In the genomic region with DNA sequence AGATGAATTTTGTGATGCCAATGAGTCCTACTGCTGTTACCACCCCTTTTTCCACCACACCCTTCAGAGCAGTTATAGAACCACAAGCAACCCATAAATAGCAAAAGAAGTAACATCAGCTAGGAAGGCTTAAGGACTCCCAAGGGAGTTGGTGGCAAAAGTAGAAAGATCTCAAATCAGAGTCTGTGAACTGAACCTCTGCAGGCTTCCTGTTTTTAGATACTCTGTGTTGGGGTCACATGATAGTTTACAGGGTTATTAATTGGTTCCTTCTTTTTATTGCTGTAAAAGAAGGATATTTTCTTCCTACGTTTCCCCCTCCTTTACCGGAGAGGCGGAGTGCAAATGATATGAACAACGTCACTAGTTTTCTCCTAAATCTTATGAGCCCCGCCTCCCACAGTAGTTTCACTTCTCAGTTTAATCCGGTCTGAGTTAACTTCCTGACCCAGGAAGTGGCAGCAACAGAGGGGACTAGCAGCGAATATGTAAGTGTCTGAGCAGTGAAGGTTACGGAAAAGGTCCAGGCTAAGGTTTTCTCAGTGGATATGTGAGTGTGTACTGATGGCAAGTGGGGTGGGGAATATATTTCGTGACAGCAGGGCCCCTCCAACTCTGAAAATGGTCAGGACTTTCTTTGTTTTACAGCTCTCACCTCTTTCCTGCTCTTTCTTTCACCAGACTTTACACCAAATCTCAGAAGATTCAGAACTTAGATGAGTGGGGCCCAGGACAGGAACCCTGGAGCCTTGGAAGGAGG, we compare ENCODE assay signal across 1 cellular context.
TF ChIP-seq lines count a peak whose summit lies in the region.

A gene with protein sequence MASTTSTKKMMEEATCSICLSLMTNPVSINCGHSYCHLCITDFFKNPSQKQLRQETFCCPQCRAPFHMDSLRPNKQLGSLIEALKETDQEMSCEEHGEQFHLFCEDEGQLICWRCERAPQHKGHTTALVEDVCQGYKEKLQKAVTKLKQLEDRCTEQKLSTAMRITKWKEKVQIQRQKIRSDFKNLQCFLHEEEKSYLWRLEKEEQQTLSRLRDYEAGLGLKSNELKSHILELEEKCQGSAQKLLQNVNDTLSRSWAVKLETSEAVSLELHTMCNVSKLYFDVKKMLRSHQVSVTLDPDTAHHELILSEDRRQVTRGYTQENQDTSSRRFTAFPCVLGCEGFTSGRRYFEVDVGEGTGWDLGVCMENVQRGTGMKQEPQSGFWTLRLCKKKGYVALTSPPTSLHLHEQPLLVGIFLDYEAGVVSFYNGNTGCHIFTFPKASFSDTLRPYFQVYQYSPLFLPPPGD (plus strand): TSS at position 435 of the 760 bp plus-strand sequence. CDS start 3,721 bp downstream, outside the sequence.

TF ChIP-seq in K562, 482 proteins besides CTCF, POLR2A, EP300 and RAD21 (continued from another document and continues in another):
- TF ChIP-seq BMI1 (IDR thresholded peaks at IDR 0.05; ENCODE audit: low read length): no peak
- TF ChIP-seq POLR2H (tag; IDR thresholded peaks at IDR 0.05; ENCODE audit: low read depth): peak; percentile 94
- no peak for TF ChIP-seq PHF20 (IDR thresholded peaks at IDR 0.05; ENCODE audit: partially characterized antibody)
- TF ChIP-seq SP2 (IDR thresholded peaks at IDR 0.05; ENCODE audit: extremely low read depth, low read depth, low read length, poor library complexity, severe bottlenecking): no peak
- no peak for TF ChIP-seq YBX1 (IDR thresholded peaks at IDR 0.05)
- no peak for TF ChIP-seq FOXJ2 (tag; IDR thresholded peaks at IDR 0.05)
- TF ChIP-seq, protein P1, sequence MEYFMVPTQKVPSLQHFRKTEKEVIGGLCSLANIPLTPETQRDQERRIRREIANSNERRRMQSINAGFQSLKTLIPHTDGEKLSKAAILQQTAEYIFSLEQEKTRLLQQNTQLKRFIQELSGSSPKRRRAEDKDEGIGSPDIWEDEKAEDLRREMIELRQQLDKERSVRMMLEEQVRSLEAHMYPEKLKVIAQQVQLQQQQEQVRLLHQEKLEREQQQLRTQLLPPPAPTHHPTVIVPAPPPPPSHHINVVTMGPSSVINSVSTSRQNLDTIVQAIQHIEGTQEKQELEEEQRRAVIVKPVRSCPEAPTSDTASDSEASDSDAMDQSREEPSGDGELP (CRISPR knock-in tag; IDR thresholded peaks at IDR 0.05; ENCODE audit: borderline replicate concordance): no peak
- TF ChIP-seq XRCC3 (IDR thresholded peaks at IDR 0.05): no peak
- no peak for TF ChIP-seq ZFP1 (CRISPR knock-in tag; IDR thresholded peaks at IDR 0.05)
- no peak for TF ChIP-seq CBFB (CRISPR knock-in tag; IDR thresholded peaks at IDR 0.05)
- TF ChIP-seq NUFIP1 (IDR thresholded peaks at IDR 0.05; ENCODE audit: partially characterized antibody): no peak
- TF ChIP-seq, protein P2, sequence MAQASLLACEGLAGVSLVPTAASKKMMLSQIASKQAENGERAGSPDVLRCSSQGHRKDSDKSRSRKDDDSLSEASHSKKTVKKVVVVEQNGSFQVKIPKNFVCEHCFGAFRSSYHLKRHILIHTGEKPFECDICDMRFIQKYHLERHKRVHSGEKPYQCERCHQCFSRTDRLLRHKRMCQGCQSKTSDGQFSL (CRISPR knock-in tag; IDR thresholded peaks at IDR 0.05): no peak
- TF ChIP-seq, protein P2 (tag; IDR thresholded peaks at IDR 0.05): no peak
- no peak for TF ChIP-seq MEF2A (IDR thresholded peaks at IDR 0.05; ENCODE audit: control insufficient read depth, low read depth, low read length)
- peak; percentile 39; the same call in 1 of the 2 replicates for TF ChIP-seq ARID1B (IDR thresholded peaks at IDR 0.05)
- TF ChIP-seq, protein P3, sequence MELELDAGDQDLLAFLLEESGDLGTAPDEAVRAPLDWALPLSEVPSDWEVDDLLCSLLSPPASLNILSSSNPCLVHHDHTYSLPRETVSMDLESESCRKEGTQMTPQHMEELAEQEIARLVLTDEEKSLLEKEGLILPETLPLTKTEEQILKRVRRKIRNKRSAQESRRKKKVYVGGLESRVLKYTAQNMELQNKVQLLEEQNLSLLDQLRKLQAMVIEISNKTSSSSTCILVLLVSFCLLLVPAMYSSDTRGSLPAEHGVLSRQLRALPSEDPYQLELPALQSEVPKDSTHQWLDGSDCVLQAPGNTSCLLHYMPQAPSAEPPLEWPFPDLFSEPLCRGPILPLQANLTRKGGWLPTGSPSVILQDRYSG (tag; conservative IDR thresholded peaks at IDR 0.05; ENCODE audit: low read depth): no peak
- TF ChIP-seq HDAC2 (IDR thresholded peaks at IDR 0.05): peak; percentile 43; the same call in 1 of the 2 replicates
- no peak for TF ChIP-seq JUN (IDR thresholded peaks at IDR 0.05; ENCODE audit: borderline replicate concordance, low read depth, low read length)
- TF ChIP-seq JUN (CRISPR knock-in tag; IDR thresholded peaks at IDR 0.05; ENCODE audit: borderline replicate concordance): no peak
- no peak for TF ChIP-seq DIDO1 (tag; IDR thresholded peaks at IDR 0.05; ENCODE audit: low read depth)
- TF ChIP-seq BCOR (IDR thresholded peaks at IDR 0.05): no peak
- no peak for TF ChIP-seq NONO (IDR thresholded peaks at IDR 0.05; ENCODE audit: low read depth in 2 of 2, low read length in 1 of 2)
- no peak for TF ChIP-seq ETV6 (IDR thresholded peaks at IDR 0.05; ENCODE audit: borderline replicate concordance in 1 of 2, low read depth in 2 of 2, low read length in 1 of 2)
- no peak for TF ChIP-seq ETV6 (CRISPR knock-in tag; IDR thresholded peaks at IDR 0.05; ENCODE audit: borderline replicate concordance)
- TF ChIP-seq, protein P4, sequence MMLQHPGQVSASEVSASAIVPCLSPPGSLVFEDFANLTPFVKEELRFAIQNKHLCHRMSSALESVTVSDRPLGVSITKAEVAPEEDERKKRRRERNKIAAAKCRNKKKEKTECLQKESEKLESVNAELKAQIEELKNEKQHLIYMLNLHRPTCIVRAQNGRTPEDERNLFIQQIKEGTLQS (IDR thresholded peaks at IDR 0.05): no peak
- TF ChIP-seq, protein P4 (CRISPR knock-in tag; conservative IDR thresholded peaks at IDR 0.05): no peak
- TF ChIP-seq GATA2 (CRISPR knock-in tag; IDR thresholded peaks at IDR 0.05): no peak
- no peak for TF ChIP-seq NCOA1 (IDR thresholded peaks at IDR 0.05; ENCODE audit: low read depth)
- TF ChIP-seq ASH1L (IDR thresholded peaks at IDR 0.05; ENCODE audit: borderline replicate concordance, low read depth, partially characterized antibody): no peak
- no peak for TF ChIP-seq NEUROD1 (IDR thresholded peaks at IDR 0.05; ENCODE audit: borderline replicate concordance, low read depth, low read length, partially characterized antibody)
- TF ChIP-seq XRCC5 (IDR thresholded peaks at IDR 0.05; ENCODE audit: low read depth, low read length): no peak
- peak; percentile 59 for TF ChIP-seq ZFX (CRISPR knock-in tag; IDR thresholded peaks at IDR 0.05)
- TF ChIP-seq, protein P5, sequence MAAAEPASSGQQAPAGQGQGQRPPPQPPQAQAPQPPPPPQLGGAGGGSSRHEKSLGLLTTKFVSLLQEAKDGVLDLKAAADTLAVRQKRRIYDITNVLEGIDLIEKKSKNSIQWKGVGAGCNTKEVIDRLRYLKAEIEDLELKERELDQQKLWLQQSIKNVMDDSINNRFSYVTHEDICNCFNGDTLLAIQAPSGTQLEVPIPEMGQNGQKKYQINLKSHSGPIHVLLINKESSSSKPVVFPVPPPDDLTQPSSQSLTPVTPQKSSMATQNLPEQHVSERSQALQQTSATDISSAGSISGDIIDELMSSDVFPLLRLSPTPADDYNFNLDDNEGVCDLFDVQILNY (CRISPR knock-in tag; IDR thresholded peaks at IDR 0.05): no peak
- peak; percentile 93 for TF ChIP-seq KDM5B (IDR thresholded peaks at IDR 0.05; ENCODE audit: insufficient replicate concordance, low read depth, low read length)
- TF ChIP-seq EHMT2 (IDR thresholded peaks at IDR 0.05): no peak
- peak; percentile 93 for TF ChIP-seq SPI1 (IDR thresholded peaks at IDR 0.05; ENCODE audit: borderline replicate concordance, low read depth, low read length)
- TF ChIP-seq ZNF778 (CRISPR knock-in tag; IDR thresholded peaks at IDR 0.05): no peak
- TF ChIP-seq, protein P6, sequence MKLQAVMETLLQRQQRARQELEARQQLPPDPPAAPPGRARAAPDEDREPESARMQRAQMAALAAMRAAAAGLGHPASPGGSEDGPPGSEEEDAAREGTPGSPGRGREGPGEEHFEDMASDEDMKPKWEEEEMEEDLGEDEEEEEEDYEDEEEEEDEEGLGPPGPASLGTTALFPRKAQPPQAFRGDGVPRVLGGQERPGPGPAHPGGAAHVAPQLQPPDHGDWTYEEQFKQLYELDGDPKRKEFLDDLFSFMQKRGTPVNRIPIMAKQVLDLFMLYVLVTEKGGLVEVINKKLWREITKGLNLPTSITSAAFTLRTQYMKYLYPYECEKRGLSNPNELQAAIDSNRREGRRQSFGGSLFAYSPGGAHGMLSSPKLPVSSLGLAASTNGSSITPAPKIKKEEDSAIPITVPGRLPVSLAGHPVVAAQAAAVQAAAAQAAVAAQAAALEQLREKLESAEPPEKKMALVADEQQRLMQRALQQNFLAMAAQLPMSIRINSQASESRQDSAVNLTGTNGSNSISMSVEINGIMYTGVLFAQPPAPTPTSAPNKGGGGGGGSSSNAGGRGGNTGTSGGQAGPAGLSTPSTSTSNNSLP (IDR thresholded peaks at IDR 0.05; ENCODE audit: borderline replicate concordance, low read depth, low read length): peak; percentile 79
- TF ChIP-seq ZNF165 (CRISPR knock-in tag; IDR thresholded peaks at IDR 0.05; ENCODE audit: borderline replicate concordance): no peak
- no peak for TF ChIP-seq HSF4 (CRISPR knock-in tag; IDR thresholded peaks at IDR 0.05; ENCODE audit: borderline replicate concordance)
- no peak for TF ChIP-seq CTBP1 (IDR thresholded peaks at IDR 0.05; ENCODE audit: borderline replicate concordance)
- TF ChIP-seq MCM7 (IDR thresholded peaks at IDR 0.05): no peak
- TF ChIP-seq, protein P7, sequence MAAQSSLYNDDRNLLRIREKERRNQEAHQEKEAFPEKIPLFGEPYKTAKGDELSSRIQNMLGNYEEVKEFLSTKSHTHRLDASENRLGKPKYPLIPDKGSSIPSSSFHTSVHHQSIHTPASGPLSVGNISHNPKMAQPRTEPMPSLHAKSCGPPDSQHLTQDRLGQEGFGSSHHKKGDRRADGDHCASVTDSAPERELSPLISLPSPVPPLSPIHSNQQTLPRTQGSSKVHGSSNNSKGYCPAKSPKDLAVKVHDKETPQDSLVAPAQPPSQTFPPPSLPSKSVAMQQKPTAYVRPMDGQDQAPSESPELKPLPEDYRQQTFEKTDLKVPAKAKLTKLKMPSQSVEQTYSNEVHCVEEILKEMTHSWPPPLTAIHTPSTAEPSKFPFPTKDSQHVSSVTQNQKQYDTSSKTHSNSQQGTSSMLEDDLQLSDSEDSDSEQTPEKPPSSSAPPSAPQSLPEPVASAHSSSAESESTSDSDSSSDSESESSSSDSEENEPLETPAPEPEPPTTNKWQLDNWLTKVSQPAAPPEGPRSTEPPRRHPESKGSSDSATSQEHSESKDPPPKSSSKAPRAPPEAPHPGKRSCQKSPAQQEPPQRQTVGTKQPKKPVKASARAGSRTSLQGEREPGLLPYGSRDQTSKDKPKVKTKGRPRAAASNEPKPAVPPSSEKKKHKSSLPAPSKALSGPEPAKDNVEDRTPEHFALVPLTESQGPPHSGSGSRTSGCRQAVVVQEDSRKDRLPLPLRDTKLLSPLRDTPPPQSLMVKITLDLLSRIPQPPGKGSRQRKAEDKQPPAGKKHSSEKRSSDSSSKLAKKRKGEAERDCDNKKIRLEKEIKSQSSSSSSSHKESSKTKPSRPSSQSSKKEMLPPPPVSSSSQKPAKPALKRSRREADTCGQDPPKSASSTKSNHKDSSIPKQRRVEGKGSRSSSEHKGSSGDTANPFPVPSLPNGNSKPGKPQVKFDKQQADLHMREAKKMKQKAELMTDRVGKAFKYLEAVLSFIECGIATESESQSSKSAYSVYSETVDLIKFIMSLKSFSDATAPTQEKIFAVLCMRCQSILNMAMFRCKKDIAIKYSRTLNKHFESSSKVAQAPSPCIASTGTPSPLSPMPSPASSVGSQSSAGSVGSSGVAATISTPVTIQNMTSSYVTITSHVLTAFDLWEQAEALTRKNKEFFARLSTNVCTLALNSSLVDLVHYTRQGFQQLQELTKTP (IDR thresholded peaks at IDR 0.05; ENCODE audit: low read depth in 1 of 2, partially characterized antibody in 2 of 2): no peak
- TF ChIP-seq LCOR (CRISPR knock-in tag; IDR thresholded peaks at IDR 0.05): peak; percentile 72; the same call in 1 of the 2 replicates
- TF ChIP-seq TCF7L2 (IDR thresholded peaks at IDR 0.05; ENCODE audit: low read depth, low read length): no peak
- no peak for TF ChIP-seq ZNF507 (tag; conservative IDR thresholded peaks at IDR 0.05)
- TF ChIP-seq RHOXF2B (CRISPR knock-in tag; conservative IDR thresholded peaks at IDR 0.05): no peak
- peak in 1 of 2 experiments; percentile 32; a peak in 2 of 4 replicates for TF ChIP-seq KDM1A (IDR thresholded peaks at IDR 0.05)
- TF ChIP-seq, protein P8, sequence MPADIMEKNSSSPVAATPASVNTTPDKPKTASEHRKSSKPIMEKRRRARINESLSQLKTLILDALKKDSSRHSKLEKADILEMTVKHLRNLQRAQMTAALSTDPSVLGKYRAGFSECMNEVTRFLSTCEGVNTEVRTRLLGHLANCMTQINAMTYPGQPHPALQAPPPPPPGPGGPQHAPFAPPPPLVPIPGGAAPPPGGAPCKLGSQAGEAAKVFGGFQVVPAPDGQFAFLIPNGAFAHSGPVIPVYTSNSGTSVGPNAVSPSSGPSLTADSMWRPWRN (IDR thresholded peaks at IDR 0.05; ENCODE audit: low read depth): no peak
- TF ChIP-seq TARDBP (IDR thresholded peaks at IDR 0.05): no peak
- TF ChIP-seq PHB2 (IDR thresholded peaks at IDR 0.05; ENCODE audit: low read depth): no peak; the same call in 1 of the 2 replicates
- no peak for TF ChIP-seq ZNF408 (CRISPR knock-in tag; IDR thresholded peaks at IDR 0.05; ENCODE audit: low read depth)
- TF ChIP-seq, protein P9, sequence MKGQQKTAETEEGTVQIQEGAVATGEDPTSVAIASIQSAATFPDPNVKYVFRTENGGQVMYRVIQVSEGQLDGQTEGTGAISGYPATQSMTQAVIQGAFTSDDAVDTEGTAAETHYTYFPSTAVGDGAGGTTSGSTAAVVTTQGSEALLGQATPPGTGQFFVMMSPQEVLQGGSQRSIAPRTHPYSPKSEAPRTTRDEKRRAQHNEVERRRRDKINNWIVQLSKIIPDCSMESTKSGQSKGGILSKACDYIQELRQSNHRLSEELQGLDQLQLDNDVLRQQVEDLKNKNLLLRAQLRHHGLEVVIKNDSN (CRISPR knock-in tag; IDR thresholded peaks at IDR 0.05): no peak; the same call in 1 of the 2 replicates
- no peak for TF ChIP-seq ZNF384 (IDR thresholded peaks at IDR 0.05; ENCODE audit: low read depth, low read length)
- no peak for TF ChIP-seq SRSF3 (IDR thresholded peaks at IDR 0.05; ENCODE audit: insufficient read depth, low read length)
- no peak for TF ChIP-seq ZFP30 (CRISPR knock-in tag; IDR thresholded peaks at IDR 0.05; ENCODE audit: borderline replicate concordance)
- TF ChIP-seq CHD4 (IDR thresholded peaks at IDR 0.05; ENCODE audit: insufficient read depth, insufficient replicate concordance, low read depth, low read length, poor library complexity, severe bottlenecking): no peak
- TF ChIP-seq NR1H2 (CRISPR knock-in tag; IDR thresholded peaks at IDR 0.05): no peak
- TF ChIP-seq OTX1 (CRISPR knock-in tag; IDR thresholded peaks at IDR 0.05): no peak
- TF ChIP-seq ZFP36 (IDR thresholded peaks at IDR 0.05; ENCODE audit: low read depth, low read length, partially characterized antibody): no peak
- TF ChIP-seq NCOA6 (IDR thresholded peaks at IDR 0.05): no peak
